8 cellular contexts compared by ENCODE assay signal in genomic region chr3:99686955-99687612, GRCh38. TPM values are rescaled to one million over a fixed set of nuclear protein-coding genes. Genes with fewer than 3 reads are reported as not detected.
DNase-seq lines count a peak whose midpoint lies in the region; ATAC-seq and TF ChIP-seq lines count a peak whose summit lies in the region.

No MANE protein-coding gene starts in this region.

- no peak for ATAC-seq in activated CD8-positive, alpha-beta T cell treated with anti-CD3 and anti-CD28 coated beads for 36 hours
- ATAC-seq in HG02870 (IDR thresholded peaks at IDR 0.05; ENCODE audit: unreplicated experiment) = no peak

- no peaks in the 10 kb centered on the region for H3K36me3 Mint-ChIP-seq in activated CD8-positive, alpha-beta T cell treated with anti-CD3 and anti-CD28 coated beads for 36 hours (ENCODE audit: low read depth)
- no peaks in the 10 kb centered on the region for H3K36me3 Mint-ChIP-seq in progenitor cell of endocrine pancreas (ENCODE audit: insufficient read depth)

- CTCF ChIA-PET in activated CD8-positive, alpha-beta T cell treated with anti-CD3 and anti-CD28 coated beads for 36 hours (lab: Charles Lee) = interaction anchor here (0.7 to 1.4 kb wide), 7 partner anchors 12 to 203 kb away, joined by 3 to 6 read pairs (median 3); no protein-coding TSS in a partner anchor

- intact Hi-C loops in activated CD8-positive, alpha-beta T cell treated with anti-CD3 and anti-CD28 coated beads for 36 hours (cut with micrococcal nuclease) = no loop called here

- peak; percentile 9 for DNase-seq in NCI-H345 (lab: John Stamatoyannopoulos, UW)
- no peak for DNase-seq in NCI-H345 treated with DMSO at 0.1 percent for 48 hours (lab: John Stamatoyannopoulos, UW; ENCODE audit: unreplicated experiment)
- DNase-seq in H4 (ENCODE audit: low spot score) = peak; percentile 49
- DNase-seq in NCI-H2081 (lab: John Stamatoyannopoulos, UW) = peak; percentile 15 to 32
- DNase-seq in activated CD8-positive, alpha-beta T cell treated with anti-CD3 and anti-CD28 coated beads for 36 hours = peak; percentile 65
- DNase-seq in germinal center (ENCODE audit: low spot score) = peak; percentile 13
- peak; percentile 47 for DNase-seq in progenitor cell of endocrine pancreas (ENCODE audit: low spot score, unreplicated experiment)

- TF ChIP-seq CTCF in activated CD8-positive, alpha-beta T cell treated with anti-CD3 and anti-CD28 coated beads for 36 hours (IDR thresholded peaks at IDR 0.05) = peak; percentile 77
- peak; percentile 79 for TF ChIP-seq CTCF in progenitor cell of endocrine pancreas (IDR thresholded peaks at IDR 0.05; ENCODE audit: unreplicated experiment)

- H3K4me1 Mint-ChIP-seq in activated CD8-positive, alpha-beta T cell treated with anti-CD3 and anti-CD28 coated beads for 36 hours (ENCODE audit: low read depth) = no peaks in the 10 kb centered on the region
- H3K4me1 Mint-ChIP-seq in progenitor cell of endocrine pancreas (ENCODE audit: low read depth) = peaks cover 7% of the 10 kb centered on the region

- no peaks in the 10 kb centered on the region for H3K9me3 Mint-ChIP-seq in activated CD8-positive, alpha-beta T cell treated with anti-CD3 and anti-CD28 coated beads for 36 hours
- H3K9me3 Mint-ChIP-seq in progenitor cell of endocrine pancreas (ENCODE audit: low read depth) = no peaks in the 10 kb centered on the region

- POLR2A ChIA-PET in activated CD8-positive, alpha-beta T cell treated with anti-CD3 and anti-CD28 coated beads for 36 hours (lab: Charles Lee) = no interaction called here

- H3K4me3 Mint-ChIP-seq in activated CD8-positive, alpha-beta T cell treated with anti-CD3 and anti-CD28 coated beads for 36 hours = no peak overlapping the region
- no peak overlapping the region for H3K4me3 Mint-ChIP-seq in progenitor cell of endocrine pancreas (ENCODE audit: low read depth)

- H3K27me3 Mint-ChIP-seq in activated CD8-positive, alpha-beta T cell treated with anti-CD3 and anti-CD28 coated beads for 36 hours = peaks cover 8% of the 10 kb centered on the region
- no peaks in the 10 kb centered on the region for H3K27me3 Mint-ChIP-seq in progenitor cell of endocrine pancreas

- H3K27ac Mint-ChIP-seq in activated CD8-positive, alpha-beta T cell treated with anti-CD3 and anti-CD28 coated beads for 36 hours = no peak overlapping the region
- H3K27ac Mint-ChIP-seq in progenitor cell of endocrine pancreas = no peak overlapping the region

RNA-seq across cellular contexts. Expression of gene COL8A1, which starts 48.7 kb away (rescaled TPM):
- total RNA-seq in H4 (2014; rRNA removed; shearing (Covaris generic)) = 7.3 and 24.3 TPM in 2 replicates
- total RNA-seq in activated CD8-positive, alpha-beta T cell treated with anti-CD3 and anti-CD28 coated beads for 36 hours = not detected
- 0.18 TPM in 1 of 2 replicates, not detected in the other for total RNA-seq in progenitor cell of endocrine pancreas
